In genomic region chr19:6767357-6768235, GRCh38 we compare ENCODE assay signal across 9 cellular contexts. TPM values are rescaled to one million over a fixed set of nuclear protein-coding genes. Genes with fewer than 3 reads are reported as not detected.
DNase-seq lines count a peak whose midpoint lies in the region; ATAC-seq and TF ChIP-seq lines count a peak whose summit lies in the region.
"Had no signal": no experiment of that assay in that cellular context is flagged by ENCODE, and none has a peak within 500 bp of the region (broad histone marks: within the 10 kb centered on the region; RNA-seq: fewer than 3 reads in every experiment).

TSS of gene SH2D3A (minus strand) at chr19:6767435. CDS start at chr19:6763748, 3,687 bp downstream.

- no peak within 1 kb of the TSS for H3K4ac ChIP-seq in IMR-90 (ENCODE audit: low read depth, low read length)

- WGBS in IMR-90 (ENCODE audit: extremely low coverage in 2 of 2, insufficient read length in 1 of 2), 2 experiments, result 6% methylated on average over 11 of the region's 47 CpGs; no CpG with 5 or more reads in 1 of the 2 experiments

- CTCF ChIA-PET in IMR-90 (lab: Yijun Ruan, JAX), result no interaction called here

- intact Hi-C loops in IMR-90 (cut with micrococcal nuclease) (no loop called here), left ventricle myocardium inferior (cut with micrococcal nuclease) (no loop called here)

- no peaks in the 10 kb centered on the region for H4K20me1 ChIP-seq in IMR-90 (ENCODE audit: insufficient read depth, low read length)

- H4K91ac ChIP-seq in IMR-90 (ENCODE audit: insufficient read depth, low read depth, low read length), result no peak within 1 kb of the TSS

- no peak within 1 kb of the TSS for H3K56ac ChIP-seq in IMR-90 (ENCODE audit: extremely low read depth, insufficient read depth, low read length)

- dilution Hi-C loops in IMR-90 (cut with HindIII; ENCODE audit: low sequenced_read_pairs, unreplicated experiment), result no loop called here

- no peak within 1 kb of the TSS for H3K27ac ChIP-seq in IMR-90 (ENCODE audit: insufficient read depth, low read length)
- peak within 1 kb of the TSS; percentile 12 for H3K27ac ChIP-seq in left ventricle myocardium inferior (replicated peaks)
- H3K27ac ChIP-seq: SJSA1 had no signal

- no peak within 1 kb of the TSS for H3K18ac ChIP-seq in IMR-90 (ENCODE audit: low read depth, low read length)

- ATAC-seq in GM21526 (IDR thresholded peaks at IDR 0.05; ENCODE audit: low FRiP score, unreplicated experiment) (peak; percentile 49), IMR-90 (ENCODE audit: low read depth) (peak; percentile 65)

- TF ChIP-seq POLR2A in IMR-90 (IDR thresholded peaks at IDR 0.05; ENCODE audit: low read depth, low read length), result no peak

- H2BK120ac ChIP-seq in IMR-90 (ENCODE audit: low read depth, low read length), result no peak within 1 kb of the TSS

- H3K14ac ChIP-seq in IMR-90 (replicated peaks; ENCODE audit: low read depth, low read length), result no peak within 1 kb of the TSS

- H3K36me3 ChIP-seq in IMR-90 (ENCODE audit: control insufficient read depth, insufficient read depth, low read length) (no peaks in the 10 kb centered on the region), left ventricle myocardium inferior (no peaks in the 10 kb centered on the region)
- H3K36me3 ChIP-seq: SJSA1 had no signal

- H4K5ac ChIP-seq in IMR-90 (ENCODE audit: low read depth, low read length), result no peak within 1 kb of the TSS

- H3K27me3 ChIP-seq in IMR-90 (ENCODE audit: control insufficient read depth, insufficient read depth, low read length) (no peaks in the 10 kb centered on the region; the same call in 1 of the 2 replicates), left ventricle myocardium inferior (ENCODE audit: low read depth) (peaks cover 71% of the 10 kb centered on the region)

- H3K9me3 ChIP-seq in IMR-90 (ENCODE audit: control insufficient read depth, insufficient read depth, low read length) (no peaks in the 10 kb centered on the region), left ventricle myocardium inferior (replicated peaks) (no peaks in the 10 kb centered on the region)
- H3K9me3 ChIP-seq: SJSA1 had no signal

- no peak within 1 kb of the TSS for H2BK5ac ChIP-seq in IMR-90 (ENCODE audit: low read depth, low read length, poor library complexity, severe bottlenecking)

- no peak for TF ChIP-seq CTCF in IMR-90 (conservative IDR thresholded peaks at IDR 0.05; ENCODE audit: low read depth, low read length)
- TF ChIP-seq CTCF in left ventricle myocardium inferior (IDR thresholded peaks at IDR 0.05; ENCODE audit: borderline replicate concordance), result no peak

- no peak within 1 kb of the TSS for H2AK5ac ChIP-seq in IMR-90 (ENCODE audit: low read depth, low read length)

- H2BK20ac ChIP-seq in IMR-90 (ENCODE audit: low read depth, low read length), result no peak within 1 kb of the TSS

- peak within 1 kb of the TSS; percentile 81 for H2AFZ ChIP-seq in IMR-90 (replicated peaks; ENCODE audit: low read length, poor library complexity)

- TF ChIP-seq RAD21 in IMR-90 (IDR thresholded peaks at IDR 0.05; ENCODE audit: low read length), result no peak

- no peaks in the 10 kb centered on the region for H3K79me1 ChIP-seq in IMR-90 (ENCODE audit: low read depth in 1 of 2, low read length in 2 of 2)

- H3K23ac ChIP-seq in IMR-90 (ENCODE audit: low read depth, low read length), result no peak within 1 kb of the TSS

- H3K4me2 ChIP-seq in IMR-90 (ENCODE audit: low read depth, low read length), result peak within 1 kb of the TSS; percentile 49

- POLR2A ChIA-PET in IMR-90 (lab: Charles Lee; ENCODE audit: unreplicated experiment), result no interaction called here

- H2AK9ac ChIP-seq in IMR-90 (replicated peaks; ENCODE audit: low read depth, low read length, poor library complexity), result peak within 1 kb of the TSS; percentile 37

- H3K4me1 ChIP-seq in IMR-90 (ENCODE audit: control insufficient read depth, insufficient read depth, low read length) (no peaks in the 10 kb centered on the region), left ventricle myocardium inferior (peaks cover 16% of the 10 kb centered on the region)

- in situ Hi-C loops in IMR-90 (cut with MboI; ENCODE audit: low sequenced_read_pairs), result no loop called here

- H3K9ac ChIP-seq in IMR-90 (ENCODE audit: low read depth, low read length), result no peak within 1 kb of the TSS

- DNase-seq in DMS114 treated with DMSO at 0.1 percent for 48 hours (lab: John Stamatoyannopoulos, UW; ENCODE audit: unreplicated experiment) (peak; percentile 85), IMR-90 (peak; percentile 15), SIG-M5 (lab: John Stamatoyannopoulos, UW) (peak; percentile 45), activated gamma-delta T cell treated with Interleukin-2 at 50 U/mL for 16 hours (peak; percentile 92), left ventricle myocardium inferior (peak; percentile 51), skeletal muscle cell (ENCODE audit: low read depth) (no peak), hepatic stellate cell (ENCODE audit: low spot score) (no peak)

- no peak within 1 kb of the TSS for H4K8ac ChIP-seq in IMR-90 (ENCODE audit: low read depth in 2 of 2, low read length in 2 of 2)

- H2BK15ac ChIP-seq in IMR-90 (ENCODE audit: low read depth, low read length), result no peak within 1 kb of the TSS

- no TSS peak for BruUV-seq in IMR-90 (replicated peaks; lab: Mats Ljungman, UMichigan)

- H3K9me1 ChIP-seq in IMR-90 (ENCODE audit: insufficient read depth, low read length), result 0 out of 2 replicates have a peak, but pooled peaks cover 5% of the 10 kb centered on the region

- no peak within 1 kb of the TSS for H3K4me3 ChIP-seq in IMR-90 (ENCODE audit: insufficient read depth, low read depth, low read length)
- H3K4me3 ChIP-seq in left ventricle myocardium inferior, result peak within 1 kb of the TSS; percentile 54
- peak within 1 kb of the TSS; percentile 31 for H3K4me3 ChIP-seq in skeletal muscle cell (ENCODE audit: low read depth, low read length)
- H3K4me3 ChIP-seq: SJSA1 had no signal

TF ChIP-seq in IMR-90, 13 proteins besides CTCF, POLR2A, EP300 and RAD21:
- TF ChIP-seq CEBPB (IDR thresholded peaks at IDR 0.05; ENCODE audit: low read depth, low read length) (no peak), CHD1 (IDR thresholded peaks at IDR 0.05; ENCODE audit: low read depth, low read length) (no peak), MAFK (IDR thresholded peaks at IDR 0.05; ENCODE audit: low read depth, low read length) (no peak), USF2 (IDR thresholded peaks at IDR 0.05; ENCODE audit: low read depth, low read length) (no peak), MXI1 (IDR thresholded peaks at IDR 0.05; ENCODE audit: borderline replicate concordance, low read depth, low read length) (no peak), SMC3 (IDR thresholded peaks at IDR 0.05; ENCODE audit: low read depth, low read length) (no peak), BHLHE40 (IDR thresholded peaks at IDR 0.05; ENCODE audit: low read depth, low read length) (no peak), NFE2L2 (IDR thresholded peaks at IDR 0.05; ENCODE audit: low read depth, low read length) (no peak), FOS (IDR thresholded peaks at IDR 0.05; ENCODE audit: low read depth, low read length) (no peak), RFX5 (IDR thresholded peaks at IDR 0.05; ENCODE audit: low read depth, low read length) (no peak), MAZ (IDR thresholded peaks at IDR 0.05; ENCODE audit: borderline replicate concordance, low read depth, low read length) (no peak), RCOR1 (IDR thresholded peaks at IDR 0.05; ENCODE audit: insufficient replicate concordance, low read length) (no peak)
- TF ChIP-seq, protein P1, sequence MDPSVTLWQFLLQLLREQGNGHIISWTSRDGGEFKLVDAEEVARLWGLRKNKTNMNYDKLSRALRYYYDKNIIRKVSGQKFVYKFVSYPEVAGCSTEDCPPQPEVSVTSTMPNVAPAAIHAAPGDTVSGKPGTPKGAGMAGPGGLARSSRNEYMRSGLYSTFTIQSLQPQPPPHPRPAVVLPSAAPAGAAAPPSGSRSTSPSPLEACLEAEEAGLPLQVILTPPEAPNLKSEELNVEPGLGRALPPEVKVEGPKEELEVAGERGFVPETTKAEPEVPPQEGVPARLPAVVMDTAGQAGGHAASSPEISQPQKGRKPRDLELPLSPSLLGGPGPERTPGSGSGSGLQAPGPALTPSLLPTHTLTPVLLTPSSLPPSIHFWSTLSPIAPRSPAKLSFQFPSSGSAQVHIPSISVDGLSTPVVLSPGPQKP (IDR thresholded peaks at IDR 0.05; ENCODE audit: borderline replicate concordance, low read depth, low read length), result no peak
TF ChIP-seq in IMR-90: peak in this region for 0.

RNA-seq across cellular contexts. Expression of gene SH2D3A, which starts in this region (rescaled TPM):
- total RNA-seq in IMR-90 (2012; rRNA removed) (under 0.01 TPM in 1 of 2 replicates, not detected in the other), left ventricle myocardium inferior (0.14 TPM)
- polyA plus RNA-seq in IMR-90 (2012; rRNA removed), result 0.09 TPM in 2 replicates
- 0.03 TPM in 1 of 2 replicates, not detected in the other for polyA plus RNA-seq in IMR-90 (2012; cell fraction: cytosol; rRNA removed)
- 0.15 and 0.17 TPM in 2 replicates for polyA plus RNA-seq in IMR-90 (2012; cell fraction: nucleus; rRNA removed; ENCODE audit: low replicate concordance)
- total RNA-seq: SJSA1 had no signal

Comparison
In these comparisons a context has a peak if more than half of its experiments do, and no peak if none do; other contexts are left out.
1. Peak in DNase-seq, ATAC-seq and H3K4me2 ChIP-seq in IMR-90; RNA of the gene not detected or under 1 TPM.
2. Peak in DNase-seq, H3K4me3 ChIP-seq and H3K27ac ChIP-seq in left ventricle myocardium inferior; RNA of the gene not detected or under 1 TPM.
3. DNase-seq: peak in DMS114 treated with DMSO at 0.1 percent for 48 hours (single experiment), SIG-M5 (single experiment) and activated gamma-delta T cell treated with Interleukin-2 at 50 U/mL for 16 hours (single experiment); none in skeletal muscle cell (single experiment) and hepatic stellate cell (single experiment).